ENCODE assay signal across 1 cellular context in genomic region chr3:13455644-13456043, GRCh38.
TF ChIP-seq lines count a peak whose summit lies in the region.

No MANE protein-coding gene starts in this region.

TF ChIP-seq in H1, 55 proteins besides CTCF, POLR2A, EP300 and RAD21:
- TF ChIP-seq CTBP2 (IDR thresholded peaks at IDR 0.05; ENCODE audit: borderline replicate concordance, insufficient read depth, insufficient read length, low read length) = no peak
- no peak for TF ChIP-seq POU5F1 (IDR thresholded peaks at IDR 0.05; ENCODE audit: low read depth, low read length)
